Comparison of ENCODE assay signal across 30 cellular contexts in genomic region chr11:60347084-60347797, GRCh38.
DNase-seq lines count a peak whose midpoint lies in the region; ATAC-seq and TF ChIP-seq lines count a peak whose summit lies in the region.
"Had no signal": no experiment of that assay in that cellular context is flagged by ENCODE, and none has a peak within 500 bp of the region (broad histone marks: within the 10 kb centered on the region; RNA-seq: fewer than 3 reads in every experiment).

No MANE protein-coding gene starts in this region.

- intact Hi-C loops in dendritic cell treated with granulocyte-macrophage colony-stimulating factor and Interleukin-4, amounts not matched to agents 40 ng/mL and 50 ng/mL, for 4 days (cut with micrococcal nuclease), result loop anchor here (5.0 kb wide), 3 partner anchors 80 to 270 kb away; no protein-coding TSS in a partner anchor

- DNase-seq in activated CD4-positive, alpha-beta T cell treated with anti-CD3 and anti-CD28 coated beads, Interleukin-2, amount 50 U/mL, for 48 hours, result no peak
- DNase-seq in activated gamma-delta T cell treated with Interleukin-2 at 50 U/mL for 16 hours (no peak), GM03348 (ENCODE audit: low spot score) (no peak), brain microvascular endothelial cell (no peak)
- DNase-seq: DND-41; effector CD8-positive, alpha-beta T cell; glutamatergic neuron; H9; left ventricle myocardium inferior; NCI-H1105; NCI-H2029; NCI-H2227 treated with DMSO at 0.1 percent for 48 hours; NCI-H526 treated with DMSO at 0.1 percent for 48 hours; stimulated activated CD4-positive, alpha-beta T cell treated with anti-CD3 and anti-CD28 coated beads, Interleukin-12 subunit alpha, Interleukin-12 subunit beta, amount 100 ng/mL, for 4 hours; stimulated activated CD4-positive, alpha-beta T cell treated with anti-CD3 and anti-CD28 coated beads, Interleukin-4, amount 100 ng/mL, for 24 hours; stimulated activated naive CD4-positive, alpha-beta T cell; T1000 had no signal

- in situ Hi-C loops in brain microvascular endothelial cell (cut with HindIII; ENCODE audit: low pct_ligation_motif_present, low sequenced_read_pairs), result no loop called here

- no peak overlapping the region for H3K4me3 ChIP-seq in brain microvascular endothelial cell (ENCODE audit: low read depth, low read length)
- H3K4me3 ChIP-seq: BLaER1 treated with 17β-estradiol and CSF1 and Interleukin-3, amounts not matched to agents 10 nM and 100 nM; K562; left ventricle myocardium inferior; suprapubic skin had no signal

- peaks cover 2% of the 10 kb centered on the region for H3K27me3 Mint-ChIP-seq in dendritic cell treated with granulocyte-macrophage colony-stimulating factor and Interleukin-4, amounts not matched to agents 40 ng/mL and 50 ng/mL, for 4 days

- peaks cover 51% of the 10 kb centered on the region for H3K4me1 Mint-ChIP-seq in dendritic cell treated with granulocyte-macrophage colony-stimulating factor and Interleukin-4, amounts not matched to agents 40 ng/mL and 50 ng/mL, for 4 days (ENCODE audit: low read depth)
- H3K4me1 Mint-ChIP-seq: activated naive CD4-positive, alpha-beta T cell treated with anti-CD3 and anti-CD28 coated beads, Interleukin-2, amount 50 U/mL, for 24 hours had no signal

- H3K27ac Mint-ChIP-seq in dendritic cell treated with granulocyte-macrophage colony-stimulating factor and Interleukin-4, amounts not matched to agents 40 ng/mL and 50 ng/mL, for 4 days, result peak overlapping the region; percentile 70
- H3K27ac Mint-ChIP-seq: activated naive CD4-positive, alpha-beta T cell treated with anti-CD3 and anti-CD28 coated beads, Interleukin-2, amount 50 U/mL, for 24 hours; H9; progenitor cell of endocrine pancreas; WTC11 had no signal

- H3K36me3 ChIP-seq in brain microvascular endothelial cell (replicated peaks), result no peaks in the 10 kb centered on the region
- H3K36me3 ChIP-seq: BLaER1 treated with 17β-estradiol and CSF1 and Interleukin-3, amounts not matched to agents 10 nM and 100 nM; left ventricle myocardium inferior; neutrophil; suprapubic skin had no signal

- no peaks in the 10 kb centered on the region for H3K27me3 ChIP-seq in brain microvascular endothelial cell (replicated peaks)
- H3K27me3 ChIP-seq: BLaER1 treated with 17β-estradiol and CSF1 and Interleukin-3, amounts not matched to agents 10 nM and 100 nM; neutrophil; suprapubic skin had no signal

- no peaks in the 10 kb centered on the region for H3K36me3 Mint-ChIP-seq in dendritic cell treated with granulocyte-macrophage colony-stimulating factor and Interleukin-4, amounts not matched to agents 40 ng/mL and 50 ng/mL, for 4 days (ENCODE audit: low read depth)
- H3K36me3 Mint-ChIP-seq: activated naive CD4-positive, alpha-beta T cell treated with anti-CD3 and anti-CD28 coated beads, Interleukin-2, amount 50 U/mL, for 24 hours; WTC11 had no signal

- no peaks in the 10 kb centered on the region for H3K9me3 Mint-ChIP-seq in dendritic cell treated with granulocyte-macrophage colony-stimulating factor and Interleukin-4, amounts not matched to agents 40 ng/mL and 50 ng/mL, for 4 days
- H3K9me3 Mint-ChIP-seq: activated naive CD4-positive, alpha-beta T cell treated with anti-CD3 and anti-CD28 coated beads, Interleukin-2, amount 50 U/mL, for 24 hours had no signal

- no peak overlapping the region for H3K27ac ChIP-seq in brain microvascular endothelial cell
- H3K27ac ChIP-seq: BLaER1 treated with 17β-estradiol and CSF1 and Interleukin-3, amounts not matched to agents 10 nM and 100 nM; epithelial cell of prostate; left ventricle myocardium inferior; neutrophil; suprapubic skin had no signal

- no peak for TF ChIP-seq CTCF in brain microvascular endothelial cell (IDR thresholded peaks at IDR 0.05; ENCODE audit: low read depth, low read length, missing control alignments)

- ATAC-seq in GM18858 (IDR thresholded peaks at IDR 0.05; ENCODE audit: unreplicated experiment) (peak; percentile 71), GM21717 (IDR thresholded peaks at IDR 0.05; ENCODE audit: unreplicated experiment) (peak; percentile 50), HG03066 (IDR thresholded peaks at IDR 0.05; ENCODE audit: low read depth, unreplicated experiment) (peak; percentile 62)
- ATAC-seq: K562, sciatic nerve had no signal

- no peak overlapping the region for H3K4me3 Mint-ChIP-seq in dendritic cell treated with granulocyte-macrophage colony-stimulating factor and Interleukin-4, amounts not matched to agents 40 ng/mL and 50 ng/mL, for 4 days
- H3K4me3 Mint-ChIP-seq: activated naive CD4-positive, alpha-beta T cell treated with anti-CD3 and anti-CD28 coated beads, Interleukin-2, amount 50 U/mL, for 24 hours; H9; WTC11 had no signal
